Comparison of ENCODE assay signal across 11 cellular contexts in the genomic region with DNA sequence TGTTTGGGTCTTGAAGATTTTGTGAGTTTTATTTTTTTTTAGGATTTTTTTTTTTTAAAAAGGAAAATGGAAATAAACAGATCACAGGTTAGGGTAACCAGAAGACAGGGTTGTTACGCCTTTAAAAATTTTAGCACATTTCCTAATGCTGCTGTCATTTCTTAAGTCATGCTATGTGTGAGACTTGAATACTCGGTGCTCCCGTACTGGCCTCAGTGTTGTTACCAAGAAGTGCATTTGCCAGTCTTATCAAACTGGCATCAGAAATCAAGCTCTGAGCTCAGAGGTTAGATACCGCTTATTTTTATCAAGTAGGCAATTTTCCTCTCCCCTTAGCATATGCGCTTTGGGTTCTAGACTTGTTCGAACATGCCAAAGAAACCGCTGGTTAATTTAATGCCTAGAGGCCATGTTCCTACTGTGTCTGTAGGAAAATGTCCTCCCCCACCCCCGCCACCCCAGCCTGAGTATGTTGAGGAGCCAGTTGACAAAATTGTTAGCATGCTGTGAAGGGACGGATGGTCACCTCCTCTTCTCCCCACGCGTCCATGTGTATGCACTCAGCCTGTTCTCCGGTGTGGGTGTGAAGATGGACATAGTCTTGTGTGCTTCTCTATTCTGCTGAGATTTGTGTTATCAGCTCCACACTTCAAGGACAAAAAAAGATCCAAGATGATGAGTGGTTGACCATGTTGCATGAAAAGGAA.
A peak's percentile ranks its signal among the peaks of the same experiment; 100 is the strongest.
DNase-seq lines count a peak whose midpoint lies in the region; ATAC-seq and TF ChIP-seq lines count a peak whose summit lies in the region.
"Had no signal": no experiment of that assay in that cellular context is flagged by ENCODE, and none has a peak within 500 bp of the region (broad histone marks: within the 10 kb centered on the region; RNA-seq: fewer than 3 reads in every experiment).

No MANE protein-coding gene starts in this region.

- no peak for DNase-seq in adrenal gland
- no peak for DNase-seq in Karpas-422
- no peak for DNase-seq in activated effector memory CD4-positive, alpha-beta T cell treated with anti-CD3 and anti-CD28 coated beads, Interleukin-2, amount 50 U/mL, for 16 hours
- no peak for DNase-seq in stimulated activated naive CD4-positive, alpha-beta T cell treated with Interleukin-2 at 50 U/mL for 16 hours (lab: John Stamatoyannopoulos, UW)
- DNase-seq in activated CD4-positive, alpha-beta memory T cell treated with anti-CD3 and anti-CD28 coated beads, Interleukin-2, amount 10 ng/mL, durations not matched to agents 7 days and 5 days = no peak
- DNase-seq: CD4-positive, CD25-positive, alpha-beta regulatory T cell; NCI-H1092; SHP77 treated with DMSO at 0.1 percent for 48 hours had no signal

- H3K4me2 ChIP-seq in DOHH2 (ENCODE audit: low read length) (peak overlapping the region; percentile 29; the same call in 1 of the 2 replicates), Karpas-422 (ENCODE audit: low read depth, low read length, poor library complexity, severe bottlenecking) (no peak overlapping the region)

- peaks cover 6% of the 10 kb centered on the region for H4K20me1 ChIP-seq in DOHH2 (ENCODE audit: control insufficient read depth, insufficient read depth, low read depth, low read length)
- 0 out of 2 replicates have a peak, but pooled peaks cover 4% of the 10 kb centered on the region for H4K20me1 ChIP-seq in Karpas-422 (ENCODE audit: insufficient read depth, low read depth, low read length)

- H3K9me2 ChIP-seq in DOHH2 (replicated peaks; ENCODE audit: control insufficient read depth, low read length) (no peaks in the 10 kb centered on the region), Karpas-422 (replicated peaks; ENCODE audit: insufficient read depth, low read length) (no peaks in the 10 kb centered on the region)

- H3K4me1 ChIP-seq in DOHH2 (ENCODE audit: control insufficient read depth, low read length) = peaks cover 31% of the 10 kb centered on the region
- H3K4me1 ChIP-seq in adrenal gland (replicated peaks in 1 of 2) = peaks cover 33 to 64% of the 10 kb centered on the region in 2 donors
- H3K4me1 ChIP-seq in Karpas-422 (ENCODE audit: low read length) = peaks cover 5% of the 10 kb centered on the region; the same call in 1 of the 2 replicates

- no peaks in the 10 kb centered on the region for H3K27me3 Mint-ChIP-seq in stimulated activated memory B cell treated with anti-CD40 and anti-IgM and Interleukin-4, amounts not matched to agents 10 μg/mL and 1 μg/mL and 100 μg/mL, for 72 hours
- no peaks in the 10 kb centered on the region for H3K27me3 Mint-ChIP-seq in activated CD4-positive, alpha-beta memory T cell treated with anti-CD3 and anti-CD28 coated beads, Interleukin-2, amount 10 ng/mL, durations not matched to agents 7 days and 5 days
- H3K27me3 Mint-ChIP-seq: CD4-positive, CD25-positive, alpha-beta regulatory T cell had no signal

- H3K9me3 Mint-ChIP-seq in stimulated activated memory B cell treated with anti-CD40 and anti-IgM and Interleukin-4, amounts not matched to agents 10 μg/mL and 1 μg/mL and 100 μg/mL, for 72 hours = no peaks in the 10 kb centered on the region
- H3K9me3 Mint-ChIP-seq in activated CD4-positive, alpha-beta memory T cell treated with anti-CD3 and anti-CD28 coated beads, Interleukin-2, amount 10 ng/mL, durations not matched to agents 7 days and 5 days = no peaks in the 10 kb centered on the region
- H3K9me3 Mint-ChIP-seq: CD4-positive, CD25-positive, alpha-beta regulatory T cell had no signal

- intact Hi-C loops in adrenal gland (cut with DNase I) = no loop called here

- ATAC-seq in stimulated activated memory B cell treated with anti-CD40 and anti-IgM and Interleukin-4, amounts not matched to agents 10 μg/mL and 1 μg/mL and 100 μg/mL, for 72 hours = no peak

- H3F3A ChIP-seq in DOHH2 (ENCODE audit: control insufficient read depth, insufficient read depth) = 0 out of 2 replicates have a peak, but pooled peaks cover 2% of the 10 kb centered on the region

- no peak overlapping the region for H3K4me3 Mint-ChIP-seq in stimulated activated memory B cell treated with anti-CD40 and anti-IgM and Interleukin-4, amounts not matched to agents 10 μg/mL and 1 μg/mL and 100 μg/mL, for 72 hours
- no peak overlapping the region for H3K4me3 Mint-ChIP-seq in activated CD4-positive, alpha-beta memory T cell treated with anti-CD3 and anti-CD28 coated beads, Interleukin-2, amount 10 ng/mL, durations not matched to agents 7 days and 5 days

- H3K79me2 ChIP-seq in DOHH2 (ENCODE audit: control insufficient read depth, low read length) (no peaks in the 10 kb centered on the region; the same call in 1 of the 2 replicates), Karpas-422 (ENCODE audit: low read length) (no peaks in the 10 kb centered on the region)

- H3K4me3 ChIP-seq in DOHH2 (ENCODE audit: low read length) (no peak overlapping the region), adrenal gland (no peak overlapping the region), Karpas-422 (ENCODE audit: low read length) (no peak overlapping the region)

- 65 to 75% (median 66%) methylated on average over 11 to 12 of the region's 12 CpGs for WGBS in adrenal gland, 4 donors

- no peak overlapping the region for H2AFZ ChIP-seq in Karpas-422 (ENCODE audit: low read length)

- H3K27ac ChIP-seq in DOHH2 (ENCODE audit: low read depth, low read length) (no peak overlapping the region), adrenal gland (peak overlapping the region in 3 of 5 donors; percentile 16 to 77 (median 69)), layer of hippocampus (ENCODE audit: low read depth, low read length) (peak overlapping the region; percentile 1), Karpas-422 (ENCODE audit: low read length) (no peak overlapping the region)

- H3K36me3 ChIP-seq in DOHH2 (ENCODE audit: control insufficient read depth, low read length) (no peaks in the 10 kb centered on the region), adrenal gland (replicated peaks in 1 of 2) (no peaks in the 10 kb centered on the region), Karpas-422 (ENCODE audit: insufficient read depth, low read length) (no peaks in the 10 kb centered on the region)

- CTCF ChIA-PET in activated CD4-positive, alpha-beta memory T cell treated with anti-CD3 and anti-CD28 coated beads, Interleukin-2, amount 10 ng/mL, durations not matched to agents 7 days and 5 days (lab: Charles Lee) = no interaction called here

- H3K9me3 ChIP-seq in DOHH2 (ENCODE audit: control insufficient read depth, insufficient read depth, low read length) = no peaks in the 10 kb centered on the region
- no peaks in the 10 kb centered on the region for H3K9me3 ChIP-seq in adrenal gland (replicated peaks in 1 of 3)
- no peaks in the 10 kb centered on the region for H3K9me3 ChIP-seq in Karpas-422 (ENCODE audit: low read length)

- no peak overlapping the region for H3K9ac ChIP-seq in Karpas-422 (ENCODE audit: low read length)

- H3K36me3 Mint-ChIP-seq in stimulated activated memory B cell treated with anti-CD40 and anti-IgM and Interleukin-4, amounts not matched to agents 10 μg/mL and 1 μg/mL and 100 μg/mL, for 72 hours = no peaks in the 10 kb centered on the region
- H3K36me3 Mint-ChIP-seq in activated CD4-positive, alpha-beta memory T cell treated with anti-CD3 and anti-CD28 coated beads, Interleukin-2, amount 10 ng/mL, durations not matched to agents 7 days and 5 days (ENCODE audit: low read depth) = peaks cover 2% of the 10 kb centered on the region
- H3K36me3 Mint-ChIP-seq: CD4-positive, CD25-positive, alpha-beta regulatory T cell had no signal

- POLR2A ChIA-PET in activated CD4-positive, alpha-beta memory T cell treated with anti-CD3 and anti-CD28 coated beads, Interleukin-2, amount 10 ng/mL, durations not matched to agents 7 days and 5 days (lab: Charles Lee) = interaction anchor here (1.7 kb wide), 1 partner anchor 115 kb away, joined by 3 read pairs; a partner anchor contains a TSS

- peak overlapping the region; percentile 88 for H3K27ac Mint-ChIP-seq in stimulated activated memory B cell treated with anti-CD40 and anti-IgM and Interleukin-4, amounts not matched to agents 10 μg/mL and 1 μg/mL and 100 μg/mL, for 72 hours
- no peak overlapping the region for H3K27ac Mint-ChIP-seq in activated CD4-positive, alpha-beta memory T cell treated with anti-CD3 and anti-CD28 coated beads, Interleukin-2, amount 10 ng/mL, durations not matched to agents 7 days and 5 days

- H3K4me1 Mint-ChIP-seq in stimulated activated memory B cell treated with anti-CD40 and anti-IgM and Interleukin-4, amounts not matched to agents 10 μg/mL and 1 μg/mL and 100 μg/mL, for 72 hours = peaks cover 74% of the 10 kb centered on the region
- peaks cover 23% of the 10 kb centered on the region for H3K4me1 Mint-ChIP-seq in activated CD4-positive, alpha-beta memory T cell treated with anti-CD3 and anti-CD28 coated beads, Interleukin-2, amount 10 ng/mL, durations not matched to agents 7 days and 5 days

- H3K27me3 ChIP-seq in DOHH2 (ENCODE audit: control insufficient read depth, low read length) = peaks cover 8% of the 10 kb centered on the region
- H3K27me3 ChIP-seq in adrenal gland = no peaks in the 10 kb centered on the region
- H3K27me3 ChIP-seq in layer of hippocampus (ENCODE audit: control insufficient read depth, insufficient read depth, low read length) = no peaks in the 10 kb centered on the region
- no peaks in the 10 kb centered on the region for H3K27me3 ChIP-seq in Karpas-422 (ENCODE audit: low read length)

- TF ChIP-seq CTCF in DOHH2 (IDR thresholded peaks at IDR 0.05; ENCODE audit: low read depth, low read length, poor library complexity, severe bottlenecking) = no peak
- TF ChIP-seq CTCF in adrenal gland (IDR thresholded peaks at IDR 0.05) = no peak

- no peak for TF ChIP-seq POLR2A in adrenal gland (IDR thresholded peaks at IDR 0.05)

Comparison
In these comparisons a context has a peak if more than half of its experiments do, and no peak if none do; other contexts are left out.
1. H3K27ac ChIP-seq: peak in adrenal gland (3 of 5) and layer of hippocampus (single experiment); none in DOHH2 (single experiment) and Karpas-422 (single experiment).